Comparison of ENCODE assay signal across 31 cellular contexts in genomic region chr7:87092568-87093091, GRCh38. TPM values are rescaled to one million over a fixed set of nuclear protein-coding genes. Genes with fewer than 3 reads are reported as not detected.
A peak's percentile ranks its signal among the peaks of the same experiment; 100 is the strongest.
DNase-seq lines count a peak whose midpoint lies in the region; ATAC-seq, FAIRE-seq and TF ChIP-seq lines count a peak whose summit lies in the region.
"Had no signal": no experiment of that assay in that cellular context is flagged by ENCODE, and none has a peak within 500 bp of the region (broad histone marks: within the 10 kb centered on the region; RNA-seq: fewer than 3 reads in every experiment).

No MANE protein-coding gene starts in this region.

- in situ Hi-C loops in K562 (cut with MboI): no loop called here

- H3K4me1 ChIP-seq in A549 (no peaks in the 10 kb centered on the region), K562 (replicated peaks in 1 of 2; ENCODE audit: control insufficient read depth in 2 of 2, insufficient read depth in 2 of 2, low read length in 2 of 2) (no peaks in the 10 kb centered on the region)
- H3K4me1 ChIP-seq: BE2C; BLaER1; BLaER1 treated with 17β-estradiol and CSF1 and Interleukin-3, amounts not matched to agents 10 nM and 100 nM; Caco-2 had no signal

- POLR2A ChIA-PET in A549 (lab: Yijun Ruan, JAX): no interaction called here
- POLR2A ChIA-PET in K562 (lab: Yijun Ruan, JAX): interaction anchor here (1.0 kb wide), 1 partner anchor 18 kb away, joined by 3 read pairs; no protein-coding TSS in a partner anchor

- no peak overlapping the region for H3K4me3 ChIP-seq in A549
- H3K4me3 ChIP-seq in K562: no peak overlapping the region
- H3K4me3 ChIP-seq: BLaER1; BLaER1 treated with 17β-estradiol and CSF1 and Interleukin-3, amounts not matched to agents 10 nM and 100 nM had no signal

- intact Hi-C loops in K562 (cut with micrococcal nuclease): no loop called here

- H3K9me3 ChIP-seq in A549 (no peaks in the 10 kb centered on the region), K562 (replicated peaks; ENCODE audit: control insufficient read depth, insufficient read depth, low read depth, low read length) (no peaks in the 10 kb centered on the region)
- H3K9me3 ChIP-seq: BE2C, BLaER1, Caco-2 had no signal

- TF ChIP-seq POLR2A in A549 (IDR thresholded peaks at IDR 0.05; ENCODE audit: low read length) (no peak), K562 (conservative IDR thresholded peaks at IDR 0.05) (no peak)

- no peak for ATAC-seq in A549
- ATAC-seq in K562: peak; percentile 59; the same call in 2 of the 3 replicates
- ATAC-seq in stimulated activated naive CD8-positive, alpha-beta T cell treated with anti-CD3 and anti-CD28 coated beads, Interleukin-15, Interleukin-2, amounts not matched to agents 100 U/mL and 50 U/mL, for 24 hours: no peak
- ATAC-seq: CD8-positive, alpha-beta T cell had no signal

- H3K79me2 ChIP-seq in K562 (ENCODE audit: control insufficient read depth, insufficient read depth, low read length): no peaks in the 10 kb centered on the region

- H3K27ac ChIP-seq in A549 (no peak overlapping the region), K562 (ENCODE audit: extremely low read depth, low read depth, low read length) (no peak overlapping the region)
- H3K27ac ChIP-seq: 22Rv1; BLaER1; BLaER1 treated with 17β-estradiol and CSF1 and Interleukin-3, amounts not matched to agents 10 nM and 100 nM; C4-2B had no signal

- TF ChIP-seq CTCF in A549 (IDR thresholded peaks at IDR 0.05): no peak
- no peak for TF ChIP-seq CTCF in K562 (IDR thresholded peaks at IDR 0.05 in 2 of 3, conservative IDR thresholded peaks at IDR 0.05 in 1 of 3; ENCODE audit: insufficient read depth in 2 of 3, low read depth in 1 of 3, low read length in 3 of 3)

- DNase-seq in A549 (ENCODE audit: low read depth in 1 of 2, low spot score in 1 of 2): no peak
- DNase-seq in K562 (ENCODE audit: extremely low read depth in 1 of 4, low spot score in 3 of 4): no peak
- no peak for DNase-seq in stimulated activated naive CD8-positive, alpha-beta T cell treated with anti-CD3 and anti-CD28 coated beads, Interleukin-15, Interleukin-2, amounts not matched to agents 100 U/mL and 50 U/mL, for 24 hours
- DNase-seq in NCI-H1048 (lab: John Stamatoyannopoulos, UW): no peak
- DNase-seq: 8988T; ACHN; AML-193; BE2C; C1 segment of cervical spinal cord; Caco-2; Calu3; CD4-positive, alpha-beta memory T cell; CD4-positive, alpha-beta T cell; CD4-positive, CD25-positive, alpha-beta regulatory T cell; CD8-positive, alpha-beta memory T cell; CD8-positive, alpha-beta T cell; COR-L47; DMS 273 treated with DMSO at 0.1 percent for 48 hours; DMS153; DMS53; DMS79; DMS79 treated with DMSO at 0.1 percent for 48 hours; DND-41; EL had no signal

- FAIRE-seq in A549 (lab: Jason Lieb, UNC) (no peak), K562 (lab: Jason Lieb, UNC) (no peak)
- FAIRE-seq: D721Med had no signal

- no peak for TF ChIP-seq RAD21 in A549 (conservative IDR thresholded peaks at IDR 0.05 in 1 of 2, IDR thresholded peaks at IDR 0.05 in 1 of 2)
- no peak for TF ChIP-seq RAD21 in K562 (CRISPR knock-in tag; conservative IDR thresholded peaks at IDR 0.05 in 1 of 2, IDR thresholded peaks at IDR 0.05 in 1 of 2)

- CTCF ChIA-PET in A549 (lab: Yijun Ruan, JAX): interaction anchor here (1.0 kb wide), 1 partner anchor 22 kb away, joined by 3 read pairs; no protein-coding TSS in a partner anchor
- CTCF ChIA-PET in K562 (lab: Yijun Ruan, JAX; ENCODE audit: low intra/inter-chr PET ratio): no interaction called here

- TF ChIP-seq EP300 in A549 (IDR thresholded peaks at IDR 0.05) (no peak), K562 (IDR thresholded peaks at IDR 0.05; ENCODE audit: low read length) (no peak)

- H3K9ac ChIP-seq in K562 (ENCODE audit: insufficient read depth in 1 of 2, low read depth in 2 of 2, low read length in 2 of 2): no peak overlapping the region
- H3K9ac ChIP-seq: BLaER1; BLaER1 treated with 17β-estradiol and CSF1 and Interleukin-3, amounts not matched to agents 10 nM and 100 nM had no signal

- H3K27me3 ChIP-seq in K562 (ENCODE audit: control insufficient read depth in 2 of 2, insufficient read depth in 2 of 2, low read length in 2 of 2): no peaks in the 10 kb centered on the region
- H3K27me3 ChIP-seq: BE2C; BLaER1; BLaER1 treated with 17β-estradiol and CSF1 and Interleukin-3, amounts not matched to agents 10 nM and 100 nM had no signal

- H3K4me2 ChIP-seq in A549 (no peak overlapping the region), K562 (ENCODE audit: insufficient read depth, low read length) (no peak overlapping the region)
- H3K4me2 ChIP-seq: BLaER1; BLaER1 treated with 17β-estradiol and CSF1 and Interleukin-3, amounts not matched to agents 10 nM and 100 nM had no signal

- WGBS in A549 (ENCODE audit: missing lambda C conversion rate): 19% methylated on average over 2 of the region's 2 CpGs
- WGBS in K562 (ENCODE audit: insufficient coverage, low coverage, missing lambda C conversion rate): 47% methylated on average over 2 of the region's 2 CpGs

- H4K20me1 ChIP-seq in K562 (replicated peaks; ENCODE audit: control insufficient read depth, insufficient read depth, low read length): no peaks in the 10 kb centered on the region
- H4K20me1 ChIP-seq: BLaER1; BLaER1 treated with 17β-estradiol and CSF1 and Interleukin-3, amounts not matched to agents 10 nM and 100 nM had no signal

- H3K9me1 ChIP-seq in K562 (ENCODE audit: control insufficient read depth, insufficient read depth, low read length): no peaks in the 10 kb centered on the region

- H3K36me3 ChIP-seq in K562 (ENCODE audit: control insufficient read depth, insufficient read depth, low read length): no peaks in the 10 kb centered on the region
- H3K36me3 ChIP-seq: BE2C; BLaER1; BLaER1 treated with 17β-estradiol and CSF1 and Interleukin-3, amounts not matched to agents 10 nM and 100 nM had no signal

- H2AFZ ChIP-seq in K562 (ENCODE audit: low read depth, low read length): no peak overlapping the region

- no TSS peak for BruUV-seq in K562 (replicated peaks; lab: Mats Ljungman, UMichigan)

TF ChIP-seq in A549, 52 proteins besides CTCF, POLR2A, EP300 and RAD21:
- peak; percentile 34 for TF ChIP-seq MAFK (IDR thresholded peaks at IDR 0.05; ENCODE audit: partially characterized antibody)
- no peak for TF ChIP-seq MAZ (IDR thresholded peaks at IDR 0.05; ENCODE audit: borderline replicate concordance, low read depth, low read length)

TF ChIP-seq in K562, 482 proteins besides CTCF, POLR2A, EP300 and RAD21 (continues in another document):
- no peak for TF ChIP-seq CBX8 (IDR thresholded peaks at IDR 0.05; ENCODE audit: borderline replicate concordance, extremely low read depth, low read depth, low read length, poor library complexity, severe bottlenecking)
- TF ChIP-seq NCOA2 (IDR thresholded peaks at IDR 0.05; ENCODE audit: partially characterized antibody in 2 of 2): no peak
- no peak for TF ChIP-seq MCM7 (IDR thresholded peaks at IDR 0.05)

RNA-seq across cellular contexts. Expression of gene ELAPOR2, which starts 33.2 kb away (rescaled TPM):
- polyA plus RNA-seq in A549 (2011; rRNA removed) (0.19 and 0.38 TPM in 2 replicates), A549 (2017; fragmentation: RNase III; extraction: RNeasy Plus Mini Kit Qiagen cat#74134 plus additional on column Dnase treatment) (0.21 TPM in 1 of 3 replicates, not detected in the others), K562 (2011; rRNA removed) (35.4 and 72.0 TPM in 2 replicates), K562 (2014; fragmentation: Illumina TruSeq; extraction: Trizol) (32.7 and 33.3 TPM in 2 replicates), K562 (2014; fragmentation: Nextera tagmentation; extraction: Ambion mirVana) (10 to 100 TPM in 1 of 2 experiments, 1 to 10 TPM in 1; 9.2 to 17.3 TPM), K562 (2014; rRNA removed) (25.8 and 37.6 TPM in 2 replicates)
- 0.03 TPM in 2 replicates for polyA plus RNA-seq in A549 (2012; cell fraction: cytosol; rRNA removed)
- not detected in 2 replicates for polyA plus RNA-seq in A549 (2012; cell fraction: nucleus; rRNA removed)
- not detected in 2 replicates for polyA minus RNA-seq in A549 (2011; rRNA and poly(A)+ RNA removed)
- total RNA-seq in K562 (2011; cell fraction: chromatin; rRNA removed; ENCODE audit: low replicate concordance): 92.6 and 147 TPM in 2 replicates
- total RNA-seq in K562 (2011; cell fraction: nucleolus; rRNA removed): 32.9 and 51.5 TPM in 2 replicates
- 68.5 and 83.6 TPM in 2 replicates for total RNA-seq in K562 (2011; cell fraction: nucleoplasm; rRNA removed)
- total RNA-seq in K562 (2014; rRNA removed) (23.4 and 24.7 TPM in 2 replicates), K562 (2014; rRNA removed; fragmentation: Illumina TruSeq; extraction: Trizol) (39.5 and 45.0 TPM in 2 replicates), K562 (2015; rRNA removed; fragmentation: Illumina TruSeq; extraction: Trizol) (39.3 and 42.9 TPM in 2 replicates), K562 (2021) (35.0 and 36.3 TPM in 2 replicates)
- 15.4 and 19.1 TPM in 2 replicates for polyA plus RNA-seq in K562 (2011; cell fraction: cytosol; rRNA removed)
- polyA plus RNA-seq in K562 (2011; cell fraction: nucleus; rRNA removed): 71.8 and 83.4 TPM in 2 replicates
- 43.5 and 62.0 TPM in 2 replicates for polyA plus RNA-seq in K562 (2012)
- 98.4 and 156 TPM in 2 replicates for polyA minus RNA-seq in K562 (2011; rRNA and poly(A)+ RNA removed)
- polyA minus RNA-seq in K562 (2011; cell fraction: cytosol; rRNA and poly(A)+ RNA removed): 16.2 and 36.8 TPM in 2 replicates
- polyA minus RNA-seq in K562 (2011; cell fraction: nucleus; rRNA and poly(A)+ RNA removed): 70.4 and 105 TPM in 2 replicates
- total RNA-seq: A673 had no signal
- polyA plus RNA-seq: CD14-positive monocyte had no signal

RNA-seq across cellular contexts. Expression of gene DMTF1, which starts 59.6 kb away (rescaled TPM):
- polyA plus RNA-seq in A549 (2011; rRNA removed) (110 and 124 TPM in 2 replicates), A549 (2017; fragmentation: RNase III; extraction: RNeasy Plus Mini Kit Qiagen cat#74134 plus additional on column Dnase treatment) (37.3 to 44.3 TPM (median 39.4 TPM) in 3 replicates), K562 (2011; rRNA removed) (205 and 208 TPM in 2 replicates), K562 (2014; fragmentation: Illumina TruSeq; extraction: Trizol) (92.7 and 98.5 TPM in 2 replicates), K562 (2014; fragmentation: Nextera tagmentation; extraction: Ambion mirVana) (10 to 100 TPM; 25.7 to 52.4 TPM), K562 (2014; rRNA removed) (71.4 and 74.7 TPM in 2 replicates)
- polyA plus RNA-seq in A549 (2012; cell fraction: cytosol; rRNA removed): 21.3 and 23.1 TPM in 2 replicates
- 79.2 and 80.9 TPM in 2 replicates for polyA plus RNA-seq in A549 (2012; cell fraction: nucleus; rRNA removed)
- 69.5 and 73.6 TPM in 2 replicates for polyA minus RNA-seq in A549 (2011; rRNA and poly(A)+ RNA removed)
- total RNA-seq in K562 (2011; cell fraction: chromatin; rRNA removed; ENCODE audit: low replicate concordance): 246 and 960 TPM in 2 replicates
- 112 and 178 TPM in 2 replicates for total RNA-seq in K562 (2011; cell fraction: nucleolus; rRNA removed)
- total RNA-seq in K562 (2011; cell fraction: nucleoplasm; rRNA removed): 283 and 397 TPM in 2 replicates
- total RNA-seq in K562 (2014; rRNA removed) (56.4 and 56.7 TPM in 2 replicates), K562 (2014; rRNA removed; fragmentation: Illumina TruSeq; extraction: Trizol) (89.4 and 95.7 TPM in 2 replicates), K562 (2015; rRNA removed; fragmentation: Illumina TruSeq; extraction: Trizol) (72.5 and 90.5 TPM in 2 replicates), K562 (2021) (62.5 and 64.3 TPM in 2 replicates)
- polyA plus RNA-seq in K562 (2011; cell fraction: cytosol; rRNA removed): 52.2 and 63.2 TPM in 2 replicates
- polyA plus RNA-seq in K562 (2011; cell fraction: nucleus; rRNA removed): 617 and 696 TPM in 2 replicates
- polyA plus RNA-seq in K562 (2012): 45.0 and 77.9 TPM in 2 replicates
- polyA minus RNA-seq in K562 (2011; rRNA and poly(A)+ RNA removed): 313 and 334 TPM in 2 replicates
- polyA minus RNA-seq in K562 (2011; cell fraction: cytosol; rRNA and poly(A)+ RNA removed): 36.5 and 39.3 TPM in 2 replicates
- 358 and 510 TPM in 2 replicates for polyA minus RNA-seq in K562 (2011; cell fraction: nucleus; rRNA and poly(A)+ RNA removed)

Comparison
In these comparisons a context has a peak if more than half of its experiments do, and no peak if none do; other contexts are left out.
1. RNA of gene ELAPOR2, which starts 33.2 kb away (polyA plus RNA-seq): 9.2 to 83.4 TPM in K562; 0.03 to 0.38 TPM in A549; every median in the first group is over 4 times any median in the second.
2. Of the 35 proteins assayed by ChIP-seq in both K562 and A549: peak only in K562: none; only in A549: none; in both: MAFK; in neither: 34.